Comparison of ENCODE assay signal across 10 cellular contexts in genomic region chr20:4519530-4519929, GRCh38.
DNase-seq lines count a peak whose midpoint lies in the region; ATAC-seq, FAIRE-seq and TF ChIP-seq lines count a peak whose summit lies in the region.
"Had no signal": no experiment of that assay in that cellular context is flagged by ENCODE, and none has a peak within 500 bp of the region (broad histone marks: within the 10 kb centered on the region; RNA-seq: fewer than 3 reads in every experiment).

No MANE protein-coding gene starts in this region.

- H3K36me3 ChIP-seq in endothelial cell of umbilical vein (ENCODE audit: control insufficient read depth in 2 of 2, extremely low read depth in 1 of 2, insufficient read depth in 2 of 2, low read length in 2 of 2) (no peaks in the 10 kb centered on the region), body of pancreas (replicated peaks in 1 of 2; ENCODE audit: insufficient read depth in 1 of 2, low read depth in 2 of 2) (no peaks in the 10 kb centered on the region), mesenchymal stem cell (ENCODE audit: control insufficient read depth in 1 of 2, insufficient read depth in 2 of 2, low read depth in 1 of 2, low read length in 2 of 2) (no peaks in the 10 kb centered on the region)

- H3K18ac ChIP-seq in mesenchymal stem cell (ENCODE audit: low read depth in 1 of 2, low read length in 2 of 2): no peak overlapping the region

- H2BK12ac ChIP-seq in mesenchymal stem cell (ENCODE audit: low read length in 2 of 2): no peak overlapping the region

- no peaks in the 10 kb centered on the region for H3K4me1 Mint-ChIP-seq in activated CD4-positive, alpha-beta T cell treated with anti-CD3 and anti-CD28 coated beads, Interleukin-2, amount 10 ng/mL, durations not matched to agents 7 days and 5 days

- H3K79me2 ChIP-seq in endothelial cell of umbilical vein (ENCODE audit: control insufficient read depth, insufficient read depth, low read length): no peaks in the 10 kb centered on the region

- POLR2A ChIA-PET in activated CD4-positive, alpha-beta T cell treated with anti-CD3 and anti-CD28 coated beads, Interleukin-2, amount 10 ng/mL, durations not matched to agents 7 days and 5 days (lab: Charles Lee): no interaction called here
- POLR2A ChIA-PET in endothelial cell of umbilical vein (lab: Charles Lee): no interaction called here

- peak; percentile 63 for FAIRE-seq in endothelial cell of umbilical vein (lab: Jason Lieb, UNC)

- H3K4me3 Mint-ChIP-seq in activated CD4-positive, alpha-beta T cell treated with anti-CD3 and anti-CD28 coated beads, Interleukin-2, amount 10 ng/mL, durations not matched to agents 7 days and 5 days: no peak overlapping the region

- H3K27ac Mint-ChIP-seq in activated CD4-positive, alpha-beta T cell treated with anti-CD3 and anti-CD28 coated beads, Interleukin-2, amount 10 ng/mL, durations not matched to agents 7 days and 5 days: no peak overlapping the region

- TF ChIP-seq POLR2A in endothelial cell of umbilical vein (IDR thresholded peaks at IDR 0.05; ENCODE audit: low read depth, low read length): no peak
- no peak for TF ChIP-seq POLR2A in body of pancreas (IDR thresholded peaks at IDR 0.05)

- no peak overlapping the region for H3K9ac ChIP-seq in endothelial cell of umbilical vein (replicated peaks; ENCODE audit: extremely low read depth, insufficient read depth, low read length)
- H3K9ac ChIP-seq in mesenchymal stem cell (ENCODE audit: low read length): no peak overlapping the region

- intact Hi-C loops in endothelial cell of umbilical vein (cut with micrococcal nuclease): loop anchor here (1.0 kb wide), 1 partner anchor 410 kb away; no protein-coding TSS in a partner anchor
- intact Hi-C loops in body of pancreas (cut with DNase I): no loop called here

- H3K14ac ChIP-seq in mesenchymal stem cell (ENCODE audit: low read length in 2 of 2): no peak overlapping the region

- no peak overlapping the region for H3K4ac ChIP-seq in mesenchymal stem cell (ENCODE audit: low read depth in 1 of 2, low read length in 2 of 2)

- no peak overlapping the region for H3K23ac ChIP-seq in mesenchymal stem cell (ENCODE audit: low read length in 2 of 2)

- no peaks in the 10 kb centered on the region for H3K9me3 Mint-ChIP-seq in activated CD4-positive, alpha-beta T cell treated with anti-CD3 and anti-CD28 coated beads, Interleukin-2, amount 10 ng/mL, durations not matched to agents 7 days and 5 days

- H3K36me3 Mint-ChIP-seq in activated CD4-positive, alpha-beta T cell treated with anti-CD3 and anti-CD28 coated beads, Interleukin-2, amount 10 ng/mL, durations not matched to agents 7 days and 5 days (ENCODE audit: low read depth): no peaks in the 10 kb centered on the region

- H3K4me2 ChIP-seq in endothelial cell of umbilical vein (ENCODE audit: insufficient read depth, low read length) (no peak overlapping the region), mesenchymal stem cell (ENCODE audit: low read length, poor library complexity, severe bottlenecking) (no peak overlapping the region)

- H3K27ac ChIP-seq in endothelial cell of umbilical vein (ENCODE audit: insufficient read depth, low read depth, low read length) (no peak overlapping the region), body of pancreas (no peak overlapping the region), mesenchymal stem cell (ENCODE audit: low read length, poor library complexity, severe bottlenecking) (no peak overlapping the region)

- no peaks in the 10 kb centered on the region for H4K20me1 ChIP-seq in endothelial cell of umbilical vein (replicated peaks; ENCODE audit: control insufficient read depth, extremely low read depth, insufficient read depth, low read length)

- H3K9me1 ChIP-seq in endothelial cell of umbilical vein (replicated peaks; ENCODE audit: control insufficient read depth, extremely low read depth, insufficient read depth, low read length): no peaks in the 10 kb centered on the region

- H3K4me1 ChIP-seq in endothelial cell of umbilical vein (ENCODE audit: control insufficient read depth, extremely low read depth, insufficient read depth, low read length): peaks cover under 1% of the 10 kb centered on the region
- no peaks in the 10 kb centered on the region for H3K4me1 ChIP-seq in body of pancreas
- H3K4me1 ChIP-seq in mesenchymal stem cell (ENCODE audit: control insufficient read depth, insufficient read depth, low read depth, low read length): no peaks in the 10 kb centered on the region

- peak; percentile 34 to 63 for TF ChIP-seq CTCF in endothelial cell of umbilical vein (IDR thresholded peaks at IDR 0.05; ENCODE audit: extremely low read depth in 1 of 2, insufficient read depth in 1 of 2, low read depth in 1 of 2, low read length in 2 of 2)
- TF ChIP-seq CTCF in body of pancreas (IDR thresholded peaks at IDR 0.05): peak in 1 of 7 experiments; percentile 17

- H3K9me3 ChIP-seq in endothelial cell of umbilical vein (replicated peaks; ENCODE audit: control insufficient read depth, insufficient read depth, low read length): no peaks in the 10 kb centered on the region
- H3K9me3 ChIP-seq in body of pancreas: no peaks in the 10 kb centered on the region
- no peaks in the 10 kb centered on the region for H3K9me3 ChIP-seq in mesenchymal stem cell (ENCODE audit: control insufficient read depth, low read length)

- H2BK120ac ChIP-seq in mesenchymal stem cell (ENCODE audit: low read depth, low read length): no peak overlapping the region

- ATAC-seq in GM19328 (IDR thresholded peaks at IDR 0.05; ENCODE audit: unreplicated experiment) (no peak), body of pancreas (no peak)

- H2BK5ac ChIP-seq in mesenchymal stem cell (ENCODE audit: low read depth, low read length, poor library complexity, severe bottlenecking): no peak overlapping the region

- H4K8ac ChIP-seq in mesenchymal stem cell (ENCODE audit: low read length): no peak overlapping the region

- no peaks in the 10 kb centered on the region for H3K79me1 ChIP-seq in mesenchymal stem cell (replicated peaks; ENCODE audit: low read length, poor library complexity, severe bottlenecking)

- H3K27me3 Mint-ChIP-seq in activated CD4-positive, alpha-beta T cell treated with anti-CD3 and anti-CD28 coated beads, Interleukin-2, amount 10 ng/mL, durations not matched to agents 7 days and 5 days: peaks cover 4% of the 10 kb centered on the region

- 0 to 6% methylated on average over 1 to 2 of the region's 2 CpGs for WGBS in body of pancreas, 2 donors
- WGBS in mesenchymal stem cell: 3% methylated on average over 2 of the region's 2 CpGs

- peak; percentile 18 for DNase-seq in activated CD4-positive, alpha-beta T cell treated with anti-CD3 and anti-CD28 coated beads, Interleukin-2, amount 10 ng/mL, durations not matched to agents 7 days and 5 days
- no peak for DNase-seq in activated CD4-positive, alpha-beta T cell treated with anti-CD3 and anti-CD28 coated beads, Interleukin-2, amount 50 U/mL, for 1 hour
- peak; percentile 18 to 21 for DNase-seq in NOMO-1 (lab: John Stamatoyannopoulos, UW; ENCODE audit: unreplicated experiment in 2 of 2)
- DNase-seq in endothelial cell of umbilical vein (ENCODE audit: low read depth, low spot score): peak; percentile 24
- peak; percentile 49 for DNase-seq in stimulated activated CD8-positive, alpha-beta memory T cell treated with anti-CD3 and anti-CD28 coated beads, Interleukin-4, amount 100 ng/mL, for 48 hours
- DNase-seq in body of pancreas: no peak
- DNase-seq in mesenchymal stem cell: no peak
- DNase-seq: COR-L47, hippocampal formation had no signal

- H2BK15ac ChIP-seq in mesenchymal stem cell (ENCODE audit: low read depth, poor library complexity, severe bottlenecking): no peak overlapping the region

- H2AFZ ChIP-seq in endothelial cell of umbilical vein (ENCODE audit: low read depth, low read length) (no peak overlapping the region), mesenchymal stem cell (ENCODE audit: low read depth, low read length) (no peak overlapping the region)

- H3K27me3 ChIP-seq in endothelial cell of umbilical vein (ENCODE audit: control insufficient read depth in 2 of 2, insufficient read depth in 2 of 2, low read length in 2 of 2) (no peaks in the 10 kb centered on the region), body of pancreas (no peaks in the 10 kb centered on the region), mesenchymal stem cell (ENCODE audit: control insufficient read depth in 1 of 2, insufficient read depth in 1 of 2, low read length in 2 of 2) (peaks cover 0 to 16% of the 10 kb centered on the region in 2 experiments)

- no peak overlapping the region for H4K91ac ChIP-seq in mesenchymal stem cell (ENCODE audit: low read length)

- CTCF ChIA-PET in activated CD4-positive, alpha-beta T cell treated with anti-CD3 and anti-CD28 coated beads, Interleukin-2, amount 10 ng/mL, durations not matched to agents 7 days and 5 days (lab: Charles Lee): no interaction called here
- CTCF ChIA-PET in endothelial cell of umbilical vein (lab: Charles Lee): interaction anchor here (0.8 to 1.3 kb wide), 2 partner anchors 32 to 190 kb away, joined by 3 read pairs; no protein-coding TSS in a partner anchor

- dilution Hi-C loops in endothelial cell of umbilical vein (cut with MboI; ENCODE audit: extremely low pct_ligation_motif_present, low sequenced_read_pairs): no loop called here

- no peak overlapping the region for H2AK5ac ChIP-seq in mesenchymal stem cell (ENCODE audit: low read length, severe bottlenecking)

- H3K4me3 ChIP-seq in endothelial cell of umbilical vein (replicated peaks in 1 of 3; ENCODE audit: insufficient read depth in 1 of 3, low read depth in 1 of 3, low read length in 3 of 3): no peak overlapping the region
- H3K4me3 ChIP-seq in body of pancreas: no peak overlapping the region
- no peak overlapping the region for H3K4me3 ChIP-seq in mesenchymal stem cell (ENCODE audit: insufficient read depth in 1 of 2, low read depth in 1 of 2, low read length in 2 of 2)

- no TSS peak for BruUV-seq in endothelial cell of umbilical vein (replicated peaks; lab: Mats Ljungman, UMichigan)

TF ChIP-seq in endothelial cell of umbilical vein, 7 proteins besides CTCF, POLR2A, EP300 and RAD21:
- TF ChIP-seq GATA2 (IDR thresholded peaks at IDR 0.05; ENCODE audit: insufficient read depth, insufficient read length, low read depth, low read length): no peak

Comparison
In these comparisons a context has a peak if more than half of its experiments do, and no peak if none do; other contexts are left out.
1. DNase-seq: peak in activated CD4-positive, alpha-beta T cell treated with anti-CD3 and anti-CD28 coated beads, Interleukin-2, amount 10 ng/mL, durations not matched to agents 7 days and 5 days (single experiment), NOMO-1 (2 of 2), endothelial cell of umbilical vein (single experiment) and stimulated activated CD8-positive, alpha-beta memory T cell treated with anti-CD3 and anti-CD28 coated beads, Interleukin-4, amount 100 ng/mL, for 48 hours (single experiment); none in activated CD4-positive, alpha-beta T cell treated with anti-CD3 and anti-CD28 coated beads, Interleukin-2, amount 50 U/mL, for 1 hour (single experiment), body of pancreas (0 of 4) and mesenchymal stem cell (single experiment).